ENCODE assay signal across 11 cellular contexts in the genomic region with DNA sequence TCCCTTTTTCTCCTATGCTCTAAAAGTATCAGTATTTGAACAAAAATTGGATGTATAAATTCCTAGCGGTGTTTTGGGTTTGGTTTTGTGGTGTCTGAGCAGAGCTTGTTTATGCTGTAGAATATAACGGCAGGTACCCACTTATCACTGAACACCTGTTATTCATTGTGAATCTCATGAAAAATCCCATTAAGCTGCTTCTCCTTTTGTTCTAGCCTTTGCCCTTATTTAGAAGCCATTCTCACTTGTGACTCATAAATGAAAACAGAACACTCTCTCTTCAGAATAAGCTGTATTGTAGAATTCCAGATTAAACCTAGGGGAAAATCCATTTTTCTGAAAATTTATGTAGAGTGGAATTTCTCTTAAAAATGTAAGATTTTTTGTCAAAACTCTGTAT.
DNase-seq lines count a peak whose midpoint lies in the region; ATAC-seq and TF ChIP-seq lines count a peak whose summit lies in the region.
"Had no signal": no experiment of that assay in that cellular context is flagged by ENCODE, and none has a peak within 500 bp of the region (broad histone marks: within the 10 kb centered on the region; RNA-seq: fewer than 3 reads in every experiment).

No MANE protein-coding gene starts in this region.

- DNase-seq in NCI-H2107 treated with DMSO at 0.1 percent for 48 hours (lab: John Stamatoyannopoulos, UW; ENCODE audit: unreplicated experiment) (peak; percentile 14), NCI-H2107 (lab: John Stamatoyannopoulos, UW) (no peak), activated B cell treated with CpG ODN at 0.5 μM for 24 hours (no peak), NCI-H1930 (lab: John Stamatoyannopoulos, UW) (no peak), WTC11 (ENCODE audit: low spot score) (no peak)
- no peak for DNase-seq in stimulated activated naive B cell treated with anti-CD40 and anti-IgM and Interleukin-4, amounts not matched to agents 10 μg/mL and 1 μg/mL and 100 μg/mL, for 72 hours
- DNase-seq: activated naive CD4-positive, alpha-beta T cell treated with anti-CD3 and anti-CD28 coated beads, Interleukin-2, amount 50 U/mL, for 16 hours; left cardiac atrium had no signal

- H3K27ac Mint-ChIP-seq in activated B cell treated with CpG ODN at 0.5 μM for 24 hours (peak overlapping the region; percentile 24), WTC11 (no peak overlapping the region)
- H3K27ac Mint-ChIP-seq in stimulated activated naive B cell treated with anti-CD40 and anti-IgM and Interleukin-4, amounts not matched to agents 10 μg/mL and 1 μg/mL and 100 μg/mL, for 72 hours: peak overlapping the region; percentile 72

- H3K27me3 Mint-ChIP-seq in activated B cell treated with CpG ODN at 0.5 μM for 24 hours: no peaks in the 10 kb centered on the region
- no peaks in the 10 kb centered on the region for H3K27me3 Mint-ChIP-seq in stimulated activated naive B cell treated with anti-CD40 and anti-IgM and Interleukin-4, amounts not matched to agents 10 μg/mL and 1 μg/mL and 100 μg/mL, for 72 hours
- H3K27me3 Mint-ChIP-seq in WTC11 (ENCODE audit: low read depth): no peaks in the 10 kb centered on the region

- peak; percentile 42 for ATAC-seq in HG02885 (IDR thresholded peaks at IDR 0.05; ENCODE audit: poor library complexity, unreplicated experiment)
- ATAC-seq in activated B cell treated with CpG ODN at 0.5 μM for 24 hours (ENCODE audit: low read depth): no peak
- ATAC-seq in stimulated activated naive B cell treated with anti-CD40 and anti-IgM and Interleukin-4, amounts not matched to agents 10 μg/mL and 1 μg/mL and 100 μg/mL, for 72 hours (replicated peaks): peak; percentile 55 to 69
- no peak for ATAC-seq in WTC11
- no peak for ATAC-seq in GM21381 (IDR thresholded peaks at IDR 0.05; ENCODE audit: unreplicated experiment)
- ATAC-seq: HCT116 had no signal

- H3K9me3 Mint-ChIP-seq in activated B cell treated with CpG ODN at 0.5 μM for 24 hours: no peaks in the 10 kb centered on the region
- no peaks in the 10 kb centered on the region for H3K9me3 Mint-ChIP-seq in stimulated activated naive B cell treated with anti-CD40 and anti-IgM and Interleukin-4, amounts not matched to agents 10 μg/mL and 1 μg/mL and 100 μg/mL, for 72 hours
- H3K9me3 Mint-ChIP-seq in WTC11: no peaks in the 10 kb centered on the region

- peaks cover 2% of the 10 kb centered on the region for H3K36me3 Mint-ChIP-seq in activated B cell treated with CpG ODN at 0.5 μM for 24 hours (ENCODE audit: low read depth)
- peaks cover 0 to 1% of the 10 kb centered on the region in 2 donors for H3K36me3 Mint-ChIP-seq in stimulated activated naive B cell treated with anti-CD40 and anti-IgM and Interleukin-4, amounts not matched to agents 10 μg/mL and 1 μg/mL and 100 μg/mL, for 72 hours
- peaks cover 36% of the 10 kb centered on the region for H3K36me3 Mint-ChIP-seq in WTC11

- H3K4me1 Mint-ChIP-seq in activated B cell treated with CpG ODN at 0.5 μM for 24 hours (peaks cover 28% of the 10 kb centered on the region), WTC11 (no peaks in the 10 kb centered on the region)
- H3K4me1 Mint-ChIP-seq in stimulated activated naive B cell treated with anti-CD40 and anti-IgM and Interleukin-4, amounts not matched to agents 10 μg/mL and 1 μg/mL and 100 μg/mL, for 72 hours: peaks cover 27 to 40% of the 10 kb centered on the region in 2 donors

- TF ChIP-seq CTCF in activated B cell treated with CpG ODN at 0.5 μM for 24 hours (IDR thresholded peaks at IDR 0.05) (no peak), WTC11 (IDR thresholded peaks at IDR 0.05) (no peak)

- POLR2A ChIA-PET in activated B cell treated with CpG ODN at 0.5 μM for 24 hours (lab: Charles Lee) (no interaction called here), WTC11 (lab: Charles Lee) (no interaction called here)

- H3K4me3 Mint-ChIP-seq in activated B cell treated with CpG ODN at 0.5 μM for 24 hours (no peak overlapping the region), WTC11 (no peak overlapping the region)
- peak overlapping the region; percentile 13 to 46 for H3K4me3 Mint-ChIP-seq in stimulated activated naive B cell treated with anti-CD40 and anti-IgM and Interleukin-4, amounts not matched to agents 10 μg/mL and 1 μg/mL and 100 μg/mL, for 72 hours

- CTCF ChIA-PET in activated B cell treated with CpG ODN at 0.5 μM for 24 hours (lab: Charles Lee) (interaction anchor here (2.7 kb wide), 1 partner anchor 22 kb away, joined by 12 read pairs; no protein-coding TSS in a partner anchor), WTC11 (lab: Charles Lee) (interaction anchor here (1.4 kb wide), 1 partner anchor 437 kb away, joined by 3 read pairs; a partner anchor contains a TSS)

- intact Hi-C loops in activated B cell treated with CpG ODN at 0.5 μM for 24 hours (cut with micrococcal nuclease): loop anchor here (2.0 to 5.0 kb wide), 3 partner anchors 18 to 146 kb away; no protein-coding TSS in a partner anchor

TF ChIP-seq in WTC11, 78 proteins besides CTCF, POLR2A, EP300 and RAD21:
- TF ChIP-seq, protein P1, sequence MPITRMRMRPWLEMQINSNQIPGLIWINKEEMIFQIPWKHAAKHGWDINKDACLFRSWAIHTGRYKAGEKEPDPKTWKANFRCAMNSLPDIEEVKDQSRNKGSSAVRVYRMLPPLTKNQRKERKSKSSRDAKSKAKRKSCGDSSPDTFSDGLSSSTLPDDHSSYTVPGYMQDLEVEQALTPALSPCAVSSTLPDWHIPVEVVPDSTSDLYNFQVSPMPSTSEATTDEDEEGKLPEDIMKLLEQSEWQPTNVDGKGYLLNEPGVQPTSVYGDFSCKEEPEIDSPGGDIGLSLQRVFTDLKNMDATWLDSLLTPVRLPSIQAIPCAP (CRISPR knock-in tag; IDR thresholded peaks at IDR 0.05): no peak
- TF ChIP-seq, protein P2, sequence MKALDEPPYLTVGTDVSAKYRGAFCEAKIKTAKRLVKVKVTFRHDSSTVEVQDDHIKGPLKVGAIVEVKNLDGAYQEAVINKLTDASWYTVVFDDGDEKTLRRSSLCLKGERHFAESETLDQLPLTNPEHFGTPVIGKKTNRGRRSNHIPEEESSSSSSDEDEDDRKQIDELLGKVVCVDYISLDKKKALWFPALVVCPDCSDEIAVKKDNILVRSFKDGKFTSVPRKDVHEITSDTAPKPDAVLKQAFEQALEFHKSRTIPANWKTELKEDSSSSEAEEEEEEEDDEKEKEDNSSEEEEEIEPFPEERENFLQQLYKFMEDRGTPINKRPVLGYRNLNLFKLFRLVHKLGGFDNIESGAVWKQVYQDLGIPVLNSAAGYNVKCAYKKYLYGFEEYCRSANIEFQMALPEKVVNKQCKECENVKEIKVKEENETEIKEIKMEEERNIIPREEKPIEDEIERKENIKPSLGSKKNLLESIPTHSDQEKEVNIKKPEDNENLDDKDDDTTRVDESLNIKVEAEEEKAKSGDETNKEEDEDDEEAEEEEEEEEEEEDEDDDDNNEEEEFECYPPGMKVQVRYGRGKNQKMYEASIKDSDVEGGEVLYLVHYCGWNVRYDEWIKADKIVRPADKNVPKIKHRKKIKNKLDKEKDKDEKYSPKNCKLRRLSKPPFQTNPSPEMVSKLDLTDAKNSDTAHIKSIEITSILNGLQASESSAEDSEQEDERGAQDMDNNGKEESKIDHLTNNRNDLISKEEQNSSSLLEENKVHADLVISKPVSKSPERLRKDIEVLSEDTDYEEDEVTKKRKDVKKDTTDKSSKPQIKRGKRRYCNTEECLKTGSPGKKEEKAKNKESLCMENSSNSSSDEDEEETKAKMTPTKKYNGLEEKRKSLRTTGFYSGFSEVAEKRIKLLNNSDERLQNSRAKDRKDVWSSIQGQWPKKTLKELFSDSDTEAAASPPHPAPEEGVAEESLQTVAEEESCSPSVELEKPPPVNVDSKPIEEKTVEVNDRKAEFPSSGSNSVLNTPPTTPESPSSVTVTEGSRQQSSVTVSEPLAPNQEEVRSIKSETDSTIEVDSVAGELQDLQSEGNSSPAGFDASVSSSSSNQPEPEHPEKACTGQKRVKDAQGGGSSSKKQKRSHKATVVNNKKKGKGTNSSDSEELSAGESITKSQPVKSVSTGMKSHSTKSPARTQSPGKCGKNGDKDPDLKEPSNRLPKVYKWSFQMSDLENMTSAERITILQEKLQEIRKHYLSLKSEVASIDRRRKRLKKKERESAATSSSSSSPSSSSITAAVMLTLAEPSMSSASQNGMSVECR (CRISPR knock-in tag; IDR thresholded peaks at IDR 0.05; ENCODE audit: borderline replicate concordance): no peak
- TF ChIP-seq RORB (CRISPR knock-in tag; IDR thresholded peaks at IDR 0.05): no peak

Comparison
In these comparisons a context has a peak if more than half of its experiments do, and no peak if none do; other contexts are left out.
1. ATAC-seq: peak in HG02885 (single experiment) and stimulated activated naive B cell treated with anti-CD40 and anti-IgM and Interleukin-4, amounts not matched to agents 10 μg/mL and 1 μg/mL and 100 μg/mL, for 72 hours (2 of 2); none in activated B cell treated with CpG ODN at 0.5 μM for 24 hours (single experiment), WTC11 (single experiment) and GM21381 (single experiment).
2. H3K4me3 Mint-ChIP-seq: peak in stimulated activated naive B cell treated with anti-CD40 and anti-IgM and Interleukin-4, amounts not matched to agents 10 μg/mL and 1 μg/mL and 100 μg/mL, for 72 hours (2 of 2); none in activated B cell treated with CpG ODN at 0.5 μM for 24 hours (single experiment) and WTC11 (single experiment).